In the genomic region with DNA sequence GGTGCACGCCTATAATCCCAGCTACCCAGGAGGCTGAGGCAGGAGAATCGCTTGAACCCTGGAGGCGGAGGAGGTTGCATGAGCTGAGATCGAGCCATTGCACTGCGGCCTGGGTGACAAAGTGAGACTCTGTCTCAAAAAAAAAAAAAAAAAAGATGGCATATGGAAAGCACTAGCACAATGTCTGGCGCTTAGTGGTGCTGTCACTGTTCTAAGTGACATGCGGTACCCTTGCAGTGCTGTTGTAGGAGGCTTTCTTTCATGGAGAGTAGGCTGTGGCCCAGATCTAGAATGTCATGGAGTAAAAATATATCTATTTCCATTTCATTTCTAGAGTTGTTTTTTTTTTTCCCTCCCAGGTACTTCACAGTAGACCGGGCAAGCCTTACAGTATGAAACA, we compare ENCODE assay signal across 26 cellular contexts.
"Had no signal": no experiment of that assay in that cellular context is flagged by ENCODE, and none has a peak within 500 bp of the region (broad histone marks: within the 10 kb centered on the region; RNA-seq: fewer than 3 reads in every experiment).

No MANE protein-coding gene starts in this region.

- H3K27ac ChIP-seq: adrenal gland, body of pancreas, breast epithelium, KMS-11, Peyer's patch, SJSA1 had no signal

- H3K36me3 ChIP-seq: adrenal gland, breast epithelium, Peyer's patch, SJSA1 had no signal

- H3K27me3 Mint-ChIP-seq: activated CD8-positive, alpha-beta T cell treated with anti-CD3 and anti-CD28 coated beads for 36 hours; activated T-cell treated with anti-CD3 and anti-CD28 coated beads, Interleukin-2, amount 50 U/mL, for 24 hours had no signal

- H3K27ac Mint-ChIP-seq: activated CD4-positive, alpha-beta T cell treated with anti-CD3 and anti-CD28 coated beads, Interleukin-2, amount 10 ng/mL, durations not matched to agents 24 days and 14 days; activated CD8-positive, alpha-beta T cell treated with anti-CD3 and anti-CD28 coated beads for 36 hours; activated naive CD4-positive, alpha-beta T cell treated with anti-CD3 and anti-CD28 coated beads for 36 hours; activated naive CD4-positive, alpha-beta T cell treated with anti-CD3 and anti-CD28 coated beads, Interleukin-2, amount 50 U/mL, for 72 hours; activated T-cell treated with anti-CD3 and anti-CD28 coated beads, Interleukin-2, amount 50 U/mL, for 24 hours; T-helper 1 cell treated with Interleukin-12 subunit alpha and Interleukin-12 subunit beta and Interleukin-4 antibody, amounts not matched to agents 30 μg/mL and 1 μg/mL, for 36 hours; T-helper 2 cell treated with Interferon-gamma antibody and Interleukin-4, amounts not matched to agents 5 μg/mL and 100 μg/mL, for 36 hours had no signal

- H3K4me2 ChIP-seq: KMS-11, SK-N-SH had no signal

- H3K4me3 ChIP-seq: adrenal gland, body of pancreas, breast epithelium, Peyer's patch, SJSA1 had no signal

- H3K9me3 Mint-ChIP-seq: activated CD4-positive, alpha-beta T cell treated with anti-CD3 and anti-CD28 coated beads, Interleukin-2, amount 10 ng/mL, durations not matched to agents 24 days and 14 days; activated CD8-positive, alpha-beta T cell treated with anti-CD3 and anti-CD28 coated beads for 36 hours; activated naive CD4-positive, alpha-beta T cell treated with anti-CD3 and anti-CD28 coated beads for 36 hours; activated naive CD4-positive, alpha-beta T cell treated with anti-CD3 and anti-CD28 coated beads, Interleukin-2, amount 50 U/mL, for 72 hours; activated T-cell treated with anti-CD3 and anti-CD28 coated beads, Interleukin-2, amount 50 U/mL, for 24 hours; T-helper 1 cell treated with Interleukin-12 subunit alpha and Interleukin-12 subunit beta and Interleukin-4 antibody, amounts not matched to agents 30 μg/mL and 1 μg/mL, for 36 hours; T-helper 2 cell treated with Interferon-gamma antibody and Interleukin-4, amounts not matched to agents 5 μg/mL and 100 μg/mL, for 36 hours had no signal

- H3K36me3 Mint-ChIP-seq: activated naive CD4-positive, alpha-beta T cell treated with anti-CD3 and anti-CD28 coated beads, Interleukin-2, amount 50 U/mL, for 72 hours had no signal

- DNase-seq: activated CD4-positive, alpha-beta T cell treated with anti-CD3 and anti-CD28 coated beads, Interleukin-2, amount 10 ng/mL, durations not matched to agents 24 days and 14 days; activated CD4-positive, alpha-beta T cell treated with anti-CD3 and anti-CD28 coated beads, Interleukin-2, amount 50 U/mL, for 4 hours; activated CD8-positive, alpha-beta T cell treated with anti-CD3 and anti-CD28 coated beads for 36 hours; activated gamma-delta T cell treated with Interleukin-2 at 50 U/mL for 16 hours; activated naive CD4-positive, alpha-beta T cell treated with anti-CD3 and anti-CD28 coated beads for 36 hours; activated T-cell treated with anti-CD3 and anti-CD28 coated beads, Interleukin-2, amount 50 U/mL, for 24 hours; body of pancreas; NCI-H1105; NCI-H1417 treated with DMSO at 0.1 percent for 48 hours; NCI-H187 treated with DMSO at 0.1 percent for 48 hours; NCI-H2081; NCI-H510A; NCI-H526; NCI-H748 treated with DMSO at 0.1 percent for 48 hours; NK-92 treated with Interleukin-12 subunit alpha and Interleukin-12 subunit beta, amount 100 ng/mL, for 24 hours; Peyer's patch; RPMI8226; SHP77 treated with DMSO at 0.1 percent for 48 hours; SK-N-SH had no signal

- H3K4me3 Mint-ChIP-seq: activated CD4-positive, alpha-beta T cell treated with anti-CD3 and anti-CD28 coated beads, Interleukin-2, amount 10 ng/mL, durations not matched to agents 24 days and 14 days; activated CD8-positive, alpha-beta T cell treated with anti-CD3 and anti-CD28 coated beads for 36 hours; activated naive CD4-positive, alpha-beta T cell treated with anti-CD3 and anti-CD28 coated beads for 36 hours; activated T-cell treated with anti-CD3 and anti-CD28 coated beads, Interleukin-2, amount 50 U/mL, for 24 hours; T-helper 1 cell treated with Interleukin-12 subunit alpha and Interleukin-12 subunit beta and Interleukin-4 antibody, amounts not matched to agents 30 μg/mL and 1 μg/mL, for 36 hours; T-helper 2 cell treated with Interferon-gamma antibody and Interleukin-4, amounts not matched to agents 5 μg/mL and 100 μg/mL, for 36 hours had no signal

- H3K4me1 Mint-ChIP-seq: activated CD4-positive, alpha-beta T cell treated with anti-CD3 and anti-CD28 coated beads, Interleukin-2, amount 10 ng/mL, durations not matched to agents 24 days and 14 days had no signal

- H3K9me3 ChIP-seq: adrenal gland, body of pancreas, breast epithelium, Peyer's patch, SJSA1, SK-N-SH had no signal

- H3K9ac ChIP-seq: KMS-11, SK-N-SH had no signal

- H3K27me3 ChIP-seq: adrenal gland, body of pancreas, breast epithelium, Peyer's patch, SJSA1 had no signal

- H3K9me2 ChIP-seq: SK-N-SH had no signal

- H3K4me1 ChIP-seq: body of pancreas, breast epithelium, Peyer's patch had no signal
